ENCODE assay signal across 28 cellular contexts in the genomic region with DNA sequence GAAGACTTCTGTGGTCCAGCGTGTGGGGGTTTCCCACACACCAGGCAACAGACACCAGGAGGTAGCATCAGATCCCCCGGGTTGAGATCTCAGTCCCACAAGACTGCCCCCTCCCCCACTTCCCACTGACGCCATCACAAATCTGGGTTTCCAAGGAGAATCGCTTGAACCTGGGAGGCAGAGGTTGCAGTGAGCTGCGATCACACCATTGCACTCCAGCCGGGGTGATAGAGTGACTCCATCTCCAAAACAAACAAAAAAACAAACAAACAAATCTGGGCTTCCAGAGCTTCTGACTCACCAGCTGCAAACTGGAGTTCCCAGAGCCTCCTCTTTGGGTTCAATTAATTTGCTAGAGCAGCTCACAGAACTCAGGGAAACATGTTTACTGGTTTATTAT. TPM values are rescaled to one million over a fixed set of nuclear protein-coding genes. Genes with fewer than 3 reads are reported as not detected.
DNase-seq lines count a peak whose midpoint lies in the region; TF ChIP-seq lines count a peak whose summit lies in the region.
"Had no signal": no experiment of that assay in that cellular context is flagged by ENCODE, and none has a peak within 500 bp of the region (broad histone marks: within the 10 kb centered on the region; RNA-seq: fewer than 3 reads in every experiment).

No MANE protein-coding gene starts in this region.

- peaks cover 10% of the 10 kb centered on the region for H3K27me3 Mint-ChIP-seq in chondrocyte (ENCODE audit: low read depth)

- no peaks in the 10 kb centered on the region for H3K79me2 ChIP-seq in osteoblast (ENCODE audit: insufficient read depth, low read length)

- H3K36me3 Mint-ChIP-seq in chondrocyte (ENCODE audit: low read depth): no peaks in the 10 kb centered on the region
- H3K36me3 Mint-ChIP-seq: CD8-positive, alpha-beta T cell; natural killer cell had no signal

- no peaks in the 10 kb centered on the region for H4K20me1 ChIP-seq in osteoblast (ENCODE audit: insufficient read depth, low read length)

- TF ChIP-seq CTCF in GM13976 (IDR thresholded peaks at IDR 0.05; ENCODE audit: borderline replicate concordance, control extremely low read depth, extremely low read depth, insufficient read depth, missing control alignments) (no peak), chondrocyte (IDR thresholded peaks at IDR 0.05) (no peak), osteoblast (IDR thresholded peaks at IDR 0.05; ENCODE audit: extremely low read depth, low read depth, low read length) (no peak)

- no peaks in the 10 kb centered on the region for H3K9me3 ChIP-seq in osteoblast (ENCODE audit: low read depth, low read length)
- H3K9me3 ChIP-seq: ascending aorta, heart right ventricle, sigmoid colon, thyroid gland had no signal

- peaks cover 8% of the 10 kb centered on the region for H3K27me3 ChIP-seq in osteoblast (ENCODE audit: insufficient read depth, low read length)
- H3K27me3 ChIP-seq: ascending aorta, sigmoid colon, thyroid gland had no signal

- no peak overlapping the region for H2AFZ ChIP-seq in osteoblast (ENCODE audit: low read length)

- H3K9me3 Mint-ChIP-seq in chondrocyte (ENCODE audit: low read depth): no peaks in the 10 kb centered on the region
- H3K9me3 Mint-ChIP-seq: activated B cell treated with CpG ODN at 0.5 μM for 24 hours; CD8-positive, alpha-beta T cell; natural killer cell; T-helper 2 cell treated with Interferon-gamma antibody and Interleukin-4, amounts not matched to agents 5 μg/mL and 100 μg/mL, for 36 hours had no signal

- in situ Hi-C loops in GM13976 (cut with MboI; ENCODE audit: low sequenced_read_pairs, unreplicated experiment): no loop called here

- no peaks in the 10 kb centered on the region for H3K36me3 ChIP-seq in osteoblast (ENCODE audit: insufficient read depth, low read length)
- H3K36me3 ChIP-seq: ascending aorta, heart right ventricle, sigmoid colon, thyroid gland had no signal

- no peak overlapping the region for H3K4me3 ChIP-seq in osteoblast (ENCODE audit: insufficient read depth, low read length)
- H3K4me3 ChIP-seq: ascending aorta, coronary artery, heart right ventricle, sigmoid colon, SK-N-MC, thyroid gland had no signal

- H3K4me2 ChIP-seq in osteoblast (ENCODE audit: insufficient read depth, low read length): no peak overlapping the region

- no peak overlapping the region for H3K4me3 Mint-ChIP-seq in chondrocyte (ENCODE audit: unreplicated experiment)
- H3K4me3 Mint-ChIP-seq: activated B cell treated with CpG ODN at 0.5 μM for 24 hours; activated CD8-positive, alpha-beta T cell treated with anti-CD3 and anti-CD28 coated beads, Interleukin-2, amount 10 ng/mL, durations not matched to agents 7 days and 5 days; CD8-positive, alpha-beta T cell; natural killer cell; T-helper 2 cell treated with Interferon-gamma antibody and Interleukin-4, amounts not matched to agents 5 μg/mL and 100 μg/mL, for 36 hours had no signal

- DNase-seq in GM13976 (ENCODE audit: low spot score) (peak; percentile 45), chondrocyte (ENCODE audit: low spot score) (peak; percentile 24), osteoblast (ENCODE audit: insufficient read length, low spot score, missing footprints) (peak; percentile 62), OCI-M1 (lab: John Stamatoyannopoulos, UW) (no peak), NCI-H1048 (lab: John Stamatoyannopoulos, UW) (no peak), cerebellar nuclear complex (lab: John Stamatoyannopoulos, UW) (no peak)
- DNase-seq: activated B cell treated with CpG ODN at 0.5 μM for 24 hours; activated CD8-positive, alpha-beta T cell treated with anti-CD3 and anti-CD28 coated beads, Interleukin-2, amount 10 ng/mL, durations not matched to agents 7 days and 5 days; activated naive CD4-positive, alpha-beta T cell treated with anti-CD3 and anti-CD28 coated beads, Interleukin-2, amount 50 U/mL, for 16 hours; activated T-cell treated with anti-CD3 and anti-CD28 coated beads, Interleukin-2, amount 50 U/mL, for 48 hours; CD8-positive, alpha-beta T cell; DND-41; heart right ventricle; KG1; natural killer cell; NCI-H1092; NCI-H2029 treated with DMSO at 0.1 percent for 48 hours; NCI-H446 treated with DMSO at 0.1 percent for 48 hours; NK-92 treated with Interleukin-12 subunit alpha and Interleukin-12 subunit beta, amount 100 ng/mL, for 24 hours; sigmoid colon; stimulated activated naive CD4-positive, alpha-beta T cell treated with Interleukin-2 at 50 U/mL for 16 hours; thyroid gland had no signal

- peaks cover 4% of the 10 kb centered on the region for H3K4me1 Mint-ChIP-seq in chondrocyte (ENCODE audit: low read depth)
- H3K4me1 Mint-ChIP-seq: natural killer cell had no signal

- H3K27ac Mint-ChIP-seq in chondrocyte (ENCODE audit: unreplicated experiment): no peak overlapping the region
- H3K27ac Mint-ChIP-seq: activated B cell treated with CpG ODN at 0.5 μM for 24 hours; activated CD8-positive, alpha-beta T cell treated with anti-CD3 and anti-CD28 coated beads, Interleukin-2, amount 10 ng/mL, durations not matched to agents 7 days and 5 days; CD8-positive, alpha-beta T cell; natural killer cell; T-helper 2 cell treated with Interferon-gamma antibody and Interleukin-4, amounts not matched to agents 5 μg/mL and 100 μg/mL, for 36 hours had no signal

- no peak overlapping the region for H3K27ac ChIP-seq in osteoblast (ENCODE audit: low read depth, low read length)
- H3K27ac ChIP-seq: ascending aorta, coronary artery, heart right ventricle, sigmoid colon, SK-N-MC, thyroid gland had no signal

- H3K4me1 ChIP-seq in osteoblast (ENCODE audit: insufficient read depth, low read length): peaks cover 4% of the 10 kb centered on the region

RNA-seq across cellular contexts. Expression of gene GBGT1, which starts 4.7 kb away (rescaled TPM):
- total RNA-seq in chondrocyte: 2.1 to 8.1 TPM (median 5.8 TPM) in 3 replicates
- total RNA-seq in osteoblast: 3.3 and 3.8 TPM in 2 replicates

RNA-seq across cellular contexts. Expression of gene OBP2B, which starts 40.6 kb away (rescaled TPM):
- total RNA-seq in chondrocyte (not detected in 3 replicates), osteoblast (not detected in 2 replicates)
- total RNA-seq: activated B cell treated with CpG ODN at 0.5 μM for 24 hours; activated CD8-positive, alpha-beta T cell treated with anti-CD3 and anti-CD28 coated beads, Interleukin-2, amount 10 ng/mL, durations not matched to agents 7 days and 5 days; ascending aorta; CD8-positive, alpha-beta T cell; lung microvascular endothelial cell; natural killer cell; RPMI7951; sigmoid colon; thyroid gland had no signal

RNA-seq across cellular contexts. Expression of gene RALGDS, which starts 47.4 kb away (rescaled TPM):
- 16.1 to 19.0 TPM (median 17.5 TPM) in 3 replicates for total RNA-seq in chondrocyte
- total RNA-seq in osteoblast: 11.2 and 12.7 TPM in 2 replicates

Comparison
In these comparisons a context has a peak if more than half of its experiments do, and no peak if none do; other contexts are left out.
1. DNase-seq: peak in GM13976 (single experiment), chondrocyte (single experiment) and osteoblast (single experiment); none in OCI-M1 (single experiment), NCI-H1048 (single experiment) and cerebellar nuclear complex (0 of 2).